ENCODE assay signal across 8 cellular contexts in genomic region chr14:103057372-103058208, GRCh38. TPM values are rescaled to one million over a fixed set of nuclear protein-coding genes. Genes with fewer than 3 reads are reported as not detected.
DNase-seq lines count a peak whose midpoint lies in the region; ATAC-seq and TF ChIP-seq lines count a peak whose summit lies in the region.

CDC42BPB (minus strand) TSS chr14:103057549; CDS start chr14:103057173, 376 bp downstream.

- no peak within 1 kb of the TSS for H2BK5ac ChIP-seq in mesendoderm (ENCODE audit: low read length)

- peaks cover 29% of the 10 kb centered on the region for H3K79me2 ChIP-seq in mesendoderm (ENCODE audit: control insufficient read depth, insufficient read depth, low read length)

- H3K27ac ChIP-seq in mesendoderm (ENCODE audit: low read depth, low read length) = peak within 1 kb of the TSS; percentile 96

- H3K18ac ChIP-seq in mesendoderm (ENCODE audit: low read length) = peak within 1 kb of the TSS; percentile 95

- DNase-seq in AG20443 (ENCODE audit: low spot score) (peak; percentile 99), GM19240 (ENCODE audit: insufficient read length, low spot score) (peak; percentile 88), NCI-H69 (lab: John Stamatoyannopoulos, UW) (peak; percentile 98), activated T-cell treated with anti-CD3 and anti-CD28 coated beads for 1 hour (ENCODE audit: low read depth) (peak; percentile 50), endothelial cell (ENCODE audit: low spot score) (peak; percentile 92), mesendoderm (peak; percentile 96)
- peak; percentile 36 for DNase-seq in stimulated activated CD8-positive, alpha-beta memory T cell treated with anti-CD3 and anti-CD28 coated beads, Interleukin-12 subunit alpha, Interleukin-12 subunit beta, amount 100 ng/mL, for 1 hour (ENCODE audit: low read depth)

- H3K79me1 ChIP-seq in mesendoderm (ENCODE audit: low read length) = peaks cover 9% of the 10 kb centered on the region

- peak within 1 kb of the TSS; percentile 97 for H3K9ac ChIP-seq in mesendoderm (ENCODE audit: low read length)

- peak within 1 kb of the TSS; percentile 99 for H3K56ac ChIP-seq in mesendoderm (ENCODE audit: low read length)

- peak within 1 kb of the TSS; percentile 96 for H3K4me3 Mint-ChIP-seq in endothelial cell (ENCODE audit: unreplicated experiment)

- peak; percentile 79 for ATAC-seq in HG03439 (IDR thresholded peaks at IDR 0.05; ENCODE audit: unreplicated experiment)

- peak within 1 kb of the TSS; percentile 90 for H3K27ac Mint-ChIP-seq in endothelial cell (ENCODE audit: unreplicated experiment)

- H3K36me3 ChIP-seq in mesendoderm (ENCODE audit: control insufficient read depth, insufficient read depth, low read length) = no peaks in the 10 kb centered on the region

- no peak within 1 kb of the TSS for H2AK5ac ChIP-seq in mesendoderm (ENCODE audit: low read length)

- no peak for TF ChIP-seq CTCF in endothelial cell (IDR thresholded peaks at IDR 0.05; ENCODE audit: unreplicated experiment)

- WGBS in mesendoderm (ENCODE audit: extremely low coverage, insufficient coverage, low lambda C conversion rate) = no CpG with 5 or more reads among the region's 115 CpGs

- peak within 1 kb of the TSS; percentile 95 for H3K4me3 ChIP-seq in mesendoderm (ENCODE audit: low read length)

- H3K4ac ChIP-seq in mesendoderm (ENCODE audit: low read depth, low read length) = peak within 1 kb of the TSS; percentile 84

- H4K8ac ChIP-seq in mesendoderm (ENCODE audit: low read depth, low read length) = peak within 1 kb of the TSS; percentile 91

- H3K4me1 Mint-ChIP-seq in endothelial cell (ENCODE audit: unreplicated experiment) = peaks cover 37% of the 10 kb centered on the region

- peaks cover 5% of the 10 kb centered on the region for H3K4me1 ChIP-seq in mesendoderm (ENCODE audit: control insufficient read depth, low read depth, low read length)

- H3K9me3 Mint-ChIP-seq in endothelial cell (ENCODE audit: unreplicated experiment) = no peaks in the 10 kb centered on the region

- H3K4me2 ChIP-seq in mesendoderm (ENCODE audit: low read length) = peak within 1 kb of the TSS; percentile 94

- peak within 1 kb of the TSS; percentile 92 for H2BK120ac ChIP-seq in mesendoderm (ENCODE audit: low read depth, low read length)

- H2BK15ac ChIP-seq in mesendoderm (replicated peaks; ENCODE audit: low read depth) = no peak within 1 kb of the TSS

- no peaks in the 10 kb centered on the region for H3K27me3 ChIP-seq in mesendoderm (ENCODE audit: insufficient read depth, low read length, poor library complexity)

- H3K23ac ChIP-seq in mesendoderm (ENCODE audit: low read length) = peak within 1 kb of the TSS; percentile 68

- H4K5ac ChIP-seq in mesendoderm (ENCODE audit: low read length) = no peak within 1 kb of the TSS

- peaks cover 15% of the 10 kb centered on the region for H3K36me3 Mint-ChIP-seq in endothelial cell (ENCODE audit: low read depth, unreplicated experiment)

- H3K27me3 Mint-ChIP-seq in endothelial cell (ENCODE audit: unreplicated experiment) = peaks cover 7% of the 10 kb centered on the region

RNA-seq across cellular contexts. Expression of gene CDC42BPB, which starts in this region (rescaled TPM):
- 187 TPM for total RNA-seq in endothelial cell (ENCODE audit: unreplicated experiment)
- polyA plus RNA-seq in mesendoderm (2013, experiment 1 of 2) = 49.9 TPM
- polyA plus RNA-seq in mesendoderm (2013, experiment 2 of 2) = 48.4 TPM

Comparison
In these comparisons a context has a peak if more than half of its experiments do, and no peak if none do; other contexts are left out.
1. Peak in every context shown above with its lines: DNase-seq, ATAC-seq, H3K4me3 ChIP-seq and H3K27ac ChIP-seq.
2. DNase-seq: peak in every context shown above with its lines; median percentile 99 in AG20443; 98 in NCI-H69; 96 in mesendoderm; 92 in endothelial cell; 88 in GM19240; 50 in activated T-cell treated with anti-CD3 and anti-CD28 coated beads for 1 hour; 36 in stimulated activated CD8-positive, alpha-beta memory T cell treated with anti-CD3 and anti-CD28 coated beads, Interleukin-12 subunit alpha, Interleukin-12 subunit beta, amount 100 ng/mL, for 1 hour.